In genomic region chr7:926061-927030, GRCh38 we compare ENCODE assay signal across 9 cellular contexts. TPM values are rescaled to one million over a fixed set of nuclear protein-coding genes. Genes with fewer than 3 reads are reported as not detected.
DNase-seq lines count a peak whose midpoint lies in the region; ATAC-seq and TF ChIP-seq lines count a peak whose summit lies in the region.
"Had no signal": no experiment of that assay in that cellular context is flagged by ENCODE, and none has a peak within 500 bp of the region (broad histone marks: within the 10 kb centered on the region; RNA-seq: fewer than 3 reads in every experiment).

No MANE protein-coding gene starts in this region.

- H3K27me3 Mint-ChIP-seq in CD8-positive, alpha-beta T cell (ENCODE audit: low read depth) = no peaks in the 10 kb centered on the region
- no peaks in the 10 kb centered on the region for H3K27me3 Mint-ChIP-seq in activated naive CD8-positive, alpha-beta T cell treated with anti-CD3 and anti-CD28 coated beads, Interleukin-2, amount 10 ng/mL, durations not matched to agents 7 days and 5 days

- no peak overlapping the region for H3K4me3 ChIP-seq in CD8-positive, alpha-beta T cell (ENCODE audit: low read depth, low read length)
- H3K4me3 ChIP-seq: K562 had no signal

- no peak overlapping the region for H3K4me3 Mint-ChIP-seq in CD8-positive, alpha-beta T cell
- H3K4me3 Mint-ChIP-seq in activated naive CD8-positive, alpha-beta T cell treated with anti-CD3 and anti-CD28 coated beads, Interleukin-2, amount 10 ng/mL, durations not matched to agents 7 days and 5 days = no peak overlapping the region

- peaks cover 38% of the 10 kb centered on the region for H3K4me1 Mint-ChIP-seq in CD8-positive, alpha-beta T cell (ENCODE audit: low read depth)
- H3K4me1 Mint-ChIP-seq in activated naive CD8-positive, alpha-beta T cell treated with anti-CD3 and anti-CD28 coated beads, Interleukin-2, amount 10 ng/mL, durations not matched to agents 7 days and 5 days = peaks cover 15% of the 10 kb centered on the region

- no peaks in the 10 kb centered on the region for H3K36me3 ChIP-seq in CD8-positive, alpha-beta T cell (ENCODE audit: insufficient read depth, low read length)
- H3K36me3 ChIP-seq: WERI-Rb-1 had no signal

- CTCF ChIA-PET in CD8-positive, alpha-beta T cell (lab: Charles Lee) = interaction anchor here (1.1 kb wide), 1 partner anchor 19 kb away, joined by 5 read pairs; no protein-coding TSS in a partner anchor

- H3K36me3 Mint-ChIP-seq in CD8-positive, alpha-beta T cell = no peaks in the 10 kb centered on the region
- peaks cover 3% of the 10 kb centered on the region for H3K36me3 Mint-ChIP-seq in activated naive CD8-positive, alpha-beta T cell treated with anti-CD3 and anti-CD28 coated beads, Interleukin-2, amount 10 ng/mL, durations not matched to agents 7 days and 5 days

- no peaks in the 10 kb centered on the region for H3K9me3 ChIP-seq in CD8-positive, alpha-beta T cell (ENCODE audit: low read length)

- H3K4me1 ChIP-seq in CD8-positive, alpha-beta T cell (ENCODE audit: insufficient read depth, low read length) = peaks cover 44% of the 10 kb centered on the region

- TF ChIP-seq CTCF in CD8-positive, alpha-beta T cell (IDR thresholded peaks at IDR 0.05) = no peak

- POLR2A ChIA-PET in CD8-positive, alpha-beta T cell (lab: Charles Lee) = no interaction called here
- POLR2A ChIA-PET in activated naive CD8-positive, alpha-beta T cell treated with anti-CD3 and anti-CD28 coated beads, Interleukin-2, amount 10 ng/mL, durations not matched to agents 7 days and 5 days (lab: Charles Lee) = interaction anchor here (1.0 kb wide), 1 partner anchor 12 kb away, joined by 3 read pairs; no protein-coding TSS in a partner anchor

- peak overlapping the region; percentile 37 for H3K27ac ChIP-seq in CD8-positive, alpha-beta T cell (ENCODE audit: low read depth, low read length)
- H3K27ac ChIP-seq: WERI-Rb-1 had no signal

- no peaks in the 10 kb centered on the region for H3K9me3 Mint-ChIP-seq in CD8-positive, alpha-beta T cell
- H3K9me3 Mint-ChIP-seq in activated naive CD8-positive, alpha-beta T cell treated with anti-CD3 and anti-CD28 coated beads, Interleukin-2, amount 10 ng/mL, durations not matched to agents 7 days and 5 days = no peaks in the 10 kb centered on the region

- H3K27ac Mint-ChIP-seq in CD8-positive, alpha-beta T cell = peak overlapping the region; percentile 94
- H3K27ac Mint-ChIP-seq in activated naive CD8-positive, alpha-beta T cell treated with anti-CD3 and anti-CD28 coated beads, Interleukin-2, amount 10 ng/mL, durations not matched to agents 7 days and 5 days = peak overlapping the region; percentile 72

- intact Hi-C loops in CD8-positive, alpha-beta T cell (cut with DNase I, micrococcal nuclease) = no loop called here

- H3K27me3 ChIP-seq in CD8-positive, alpha-beta T cell (ENCODE audit: insufficient read depth, low read length) = no peaks in the 10 kb centered on the region

- no peak for ATAC-seq in CD8-positive, alpha-beta T cell
- no peak for ATAC-seq in activated naive CD8-positive, alpha-beta T cell treated with anti-CD3 and anti-CD28 coated beads, Interleukin-2, amount 10 ng/mL, durations not matched to agents 7 days and 5 days (ENCODE audit: low read depth)
- ATAC-seq in HG03442 (IDR thresholded peaks at IDR 0.05; ENCODE audit: unreplicated experiment) = no peak
- ATAC-seq: K562 had no signal

- peak in 2 of 7 experiments; percentile 6 to 10 for DNase-seq in CD8-positive, alpha-beta T cell
- peak; percentile 32 for DNase-seq in activated naive CD8-positive, alpha-beta T cell treated with anti-CD3 and anti-CD28 coated beads, Interleukin-2, amount 10 ng/mL, durations not matched to agents 7 days and 5 days
- DNase-seq in midbrain (lab: John Stamatoyannopoulos, UW) (peak; percentile 43), NOMO-1 (lab: John Stamatoyannopoulos, UW; ENCODE audit: unreplicated experiment in 2 of 2) (no peak), SKM-1 (lab: John Stamatoyannopoulos, UW; ENCODE audit: unreplicated experiment) (no peak)
- DNase-seq: WERI-Rb-1 had no signal

RNA-seq across cellular contexts. Expression of gene ADAP1, which starts 28.1 kb away (rescaled TPM):
- 10 to 100 TPM; 10.9 to 11.5 TPM for total RNA-seq in CD8-positive, alpha-beta T cell
- total RNA-seq in activated naive CD8-positive, alpha-beta T cell treated with anti-CD3 and anti-CD28 coated beads, Interleukin-2, amount 10 ng/mL, durations not matched to agents 7 days and 5 days = 10 to 100 TPM; 25.0 to 29.8 TPM

RNA-seq across cellular contexts. Expression of gene COX19, which starts 49.0 kb away (rescaled TPM):
- 10 to 100 TPM; 40.3 to 42.4 TPM for total RNA-seq in CD8-positive, alpha-beta T cell
- total RNA-seq in activated naive CD8-positive, alpha-beta T cell treated with anti-CD3 and anti-CD28 coated beads, Interleukin-2, amount 10 ng/mL, durations not matched to agents 7 days and 5 days = 10 to 100 TPM; 26.2 to 29.3 TPM

RNA-seq across cellular contexts. Expression of gene GET4, which starts 50.0 kb away (rescaled TPM):
- total RNA-seq in CD8-positive, alpha-beta T cell = 10 to 100 TPM; 75.4 to 83.1 TPM
- 10 to 100 TPM; 44.1 to 44.7 TPM for total RNA-seq in activated naive CD8-positive, alpha-beta T cell treated with anti-CD3 and anti-CD28 coated beads, Interleukin-2, amount 10 ng/mL, durations not matched to agents 7 days and 5 days

RNA-seq across cellular contexts. Expression of gene CYP2W1, which starts 56.6 kb away (rescaled TPM):
- total RNA-seq in CD8-positive, alpha-beta T cell = not detected
- total RNA-seq in activated naive CD8-positive, alpha-beta T cell treated with anti-CD3 and anti-CD28 coated beads, Interleukin-2, amount 10 ng/mL, durations not matched to agents 7 days and 5 days = not detected
- total RNA-seq: K562, renal cortical epithelial cell had no signal

Comparison
In these comparisons a context has a peak if more than half of its experiments do, and no peak if none do; other contexts are left out.
1. DNase-seq: peak in activated naive CD8-positive, alpha-beta T cell treated with anti-CD3 and anti-CD28 coated beads, Interleukin-2, amount 10 ng/mL, durations not matched to agents 7 days and 5 days (single experiment) and midbrain (single experiment); none in NOMO-1 (0 of 2) and SKM-1 (single experiment).